In the genomic region with DNA sequence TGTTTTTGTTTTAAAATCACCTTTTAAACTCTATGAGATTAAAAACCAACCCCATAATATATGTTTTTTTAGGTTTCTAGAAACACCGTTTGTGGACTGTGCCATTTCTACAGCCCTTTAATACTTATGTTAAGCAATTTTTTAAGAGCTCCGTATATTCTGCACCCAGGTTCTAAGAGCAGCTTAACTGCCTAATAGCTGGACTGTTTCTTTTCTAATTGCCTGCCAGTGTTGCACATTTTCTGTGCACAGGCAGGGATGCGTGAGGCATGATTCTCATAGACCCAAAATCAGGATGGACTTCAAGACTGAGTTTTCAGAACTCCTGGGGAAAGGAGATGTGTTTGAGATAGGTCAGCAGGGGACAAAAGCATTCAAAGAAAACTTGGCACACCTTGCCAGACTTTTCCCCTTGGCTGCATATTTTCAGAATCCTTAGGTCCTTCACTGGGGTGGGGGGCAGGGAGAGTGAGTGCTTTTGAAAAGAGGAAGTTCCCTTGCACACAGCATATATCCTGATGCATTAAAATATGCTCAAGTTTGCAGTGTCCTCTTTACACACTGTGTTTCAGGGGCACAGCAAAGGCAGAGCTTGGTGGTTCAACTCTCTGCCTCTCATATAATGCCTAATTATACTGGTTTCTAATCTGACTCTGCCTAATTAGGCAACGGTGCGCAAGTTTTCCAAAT, we compare ENCODE assay signal across 11 cellular contexts. TPM values are rescaled to one million over a fixed set of nuclear protein-coding genes. Genes with fewer than 3 reads are reported as not detected.
DNase-seq lines count a peak whose midpoint lies in the region; ATAC-seq and TF ChIP-seq lines count a peak whose summit lies in the region.
"Had no signal": no experiment of that assay in that cellular context is flagged by ENCODE, and none has a peak within 500 bp of the region (broad histone marks: within the 10 kb centered on the region; RNA-seq: fewer than 3 reads in every experiment).

No MANE protein-coding gene starts in this region.

- H3K27me3 ChIP-seq in CD8-positive, alpha-beta T cell (ENCODE audit: insufficient read depth, low read length): no peaks in the 10 kb centered on the region
- no peaks in the 10 kb centered on the region for H3K27me3 ChIP-seq in SK-N-SH (ENCODE audit: insufficient read depth)
- H3K27me3 ChIP-seq in naive thymus-derived CD4-positive, alpha-beta T cell (ENCODE audit: control insufficient read depth in 2 of 2, insufficient read depth in 2 of 2, low read length in 2 of 2): peaks cover 0 to 4% of the 10 kb centered on the region in 2 donors
- H3K27me3 ChIP-seq: adrenal gland had no signal

- no peaks in the 10 kb centered on the region for H3K9me3 ChIP-seq in CD8-positive, alpha-beta T cell (ENCODE audit: low read length)
- no peaks in the 10 kb centered on the region for H3K9me3 ChIP-seq in SK-N-SH
- no peaks in the 10 kb centered on the region for H3K9me3 ChIP-seq in naive thymus-derived CD4-positive, alpha-beta T cell (ENCODE audit: control insufficient read depth in 2 of 3, low read length in 3 of 3)
- H3K9me3 ChIP-seq: adrenal gland, gastroesophageal sphincter had no signal

- H3K9me3 Mint-ChIP-seq in CD8-positive, alpha-beta T cell: no peaks in the 10 kb centered on the region
- no peaks in the 10 kb centered on the region for H3K9me3 Mint-ChIP-seq in naive thymus-derived CD4-positive, alpha-beta T cell
- no peaks in the 10 kb centered on the region for H3K9me3 Mint-ChIP-seq in progenitor cell of endocrine pancreas (ENCODE audit: low read depth)

- intact Hi-C loops in CD8-positive, alpha-beta T cell (cut with DNase I, micrococcal nuclease): loop anchor here (2.0 to 10.0 kb wide), 6 partner anchors 228 to 1288 kb away; a partner anchor contains a TSS
- intact Hi-C loops in naive thymus-derived CD4-positive, alpha-beta T cell (cut with micrococcal nuclease): loop anchor here (5.0 to 10.0 kb wide), 3 partner anchors 528 to 1191 kb away; a partner anchor contains a TSS

- no peaks in the 10 kb centered on the region for H3K79me2 ChIP-seq in SK-N-SH (ENCODE audit: insufficient read depth)

- H3K36me3 Mint-ChIP-seq in CD8-positive, alpha-beta T cell: no peaks in the 10 kb centered on the region
- H3K36me3 Mint-ChIP-seq in naive thymus-derived CD4-positive, alpha-beta T cell: no peaks in the 10 kb centered on the region
- no peaks in the 10 kb centered on the region for H3K36me3 Mint-ChIP-seq in progenitor cell of endocrine pancreas (ENCODE audit: insufficient read depth)

- H3F3A ChIP-seq in SK-N-SH (replicated peaks; ENCODE audit: insufficient read depth): peaks cover 41% of the 10 kb centered on the region

- no peak overlapping the region for H3K4me3 ChIP-seq in CD8-positive, alpha-beta T cell (ENCODE audit: low read depth, low read length)
- no peak overlapping the region; a peak in 1 of 4 replicates for H3K4me3 ChIP-seq in SK-N-SH (ENCODE audit: low read depth in 2 of 2, low read length in 1 of 2)
- no peak overlapping the region for H3K4me3 ChIP-seq in naive thymus-derived CD4-positive, alpha-beta T cell (ENCODE audit: low read length)
- H3K4me3 ChIP-seq: adrenal gland, gastroesophageal sphincter had no signal

- no peaks in the 10 kb centered on the region for H3K9me2 ChIP-seq in SK-N-SH

- no peaks in the 10 kb centered on the region for H3K4me1 ChIP-seq in CD8-positive, alpha-beta T cell (ENCODE audit: insufficient read depth, low read length)
- H3K4me1 ChIP-seq in SK-N-SH (ENCODE audit: control insufficient read depth in 1 of 2, insufficient read depth in 2 of 2, low read depth in 1 of 2, low read length in 1 of 2): peaks cover 7 to 23% of the 10 kb centered on the region in 2 experiments
- H3K4me1 ChIP-seq in naive thymus-derived CD4-positive, alpha-beta T cell (ENCODE audit: control insufficient read depth in 2 of 2, insufficient read depth in 2 of 2, low read length in 2 of 2): no peaks in the 10 kb centered on the region

- no peaks in the 10 kb centered on the region for H4K20me1 ChIP-seq in SK-N-SH (ENCODE audit: insufficient read depth)

- DNase-seq in CD8-positive, alpha-beta T cell: no peak
- DNase-seq in KG1 (lab: John Stamatoyannopoulos, UW) (peak; percentile 32), SK-N-SH (no peak), progenitor cell of endocrine pancreas (ENCODE audit: low spot score, unreplicated experiment) (no peak), cerebellar nuclear complex (lab: John Stamatoyannopoulos, UW) (no peak), kidney glomerular epithelial cell (lab: John Stamatoyannopoulos, UW) (no peak)
- peak in 1 of 9 donors; percentile 1 for DNase-seq in naive thymus-derived CD4-positive, alpha-beta T cell
- DNase-seq in activated naive CD4-positive, alpha-beta T cell (lab: John Stamatoyannopoulos, UW): no peak

- no peaks in the 10 kb centered on the region for H3K36me3 ChIP-seq in CD8-positive, alpha-beta T cell (ENCODE audit: insufficient read depth, low read length)
- H3K36me3 ChIP-seq in SK-N-SH (replicated peaks in 1 of 2; ENCODE audit: control insufficient read depth in 1 of 2, insufficient read depth in 2 of 2, low read length in 1 of 2): no peaks in the 10 kb centered on the region
- no peaks in the 10 kb centered on the region for H3K36me3 ChIP-seq in naive thymus-derived CD4-positive, alpha-beta T cell (ENCODE audit: control insufficient read depth in 2 of 3, insufficient read depth in 3 of 3, low read length in 3 of 3)
- H3K36me3 ChIP-seq: adrenal gland, gastroesophageal sphincter had no signal

- peaks cover 7% of the 10 kb centered on the region for H3K27me3 Mint-ChIP-seq in CD8-positive, alpha-beta T cell (ENCODE audit: low read depth)
- H3K27me3 Mint-ChIP-seq in naive thymus-derived CD4-positive, alpha-beta T cell: peaks cover 11 to 29% (median 17%) of the 10 kb centered on the region in 5 donors
- peaks cover 30% of the 10 kb centered on the region for H3K27me3 Mint-ChIP-seq in progenitor cell of endocrine pancreas

- no peak overlapping the region for H3K27ac ChIP-seq in CD8-positive, alpha-beta T cell (ENCODE audit: low read depth, low read length)
- peak overlapping the region; percentile 64 to 83; a peak in 3 of 4 replicates for H3K27ac ChIP-seq in SK-N-SH (ENCODE audit: low read depth in 2 of 2, low read length in 1 of 2)
- no peak overlapping the region for H3K27ac ChIP-seq in naive thymus-derived CD4-positive, alpha-beta T cell (ENCODE audit: low read depth, low read length)
- H3K27ac ChIP-seq: adrenal gland, gastroesophageal sphincter had no signal

- H3K4me2 ChIP-seq in SK-N-SH: peak overlapping the region; percentile 48; the same call in 1 of the 2 replicates

- no peak for TF ChIP-seq RAD21 in SK-N-SH (IDR thresholded peaks at IDR 0.05; ENCODE audit: low read length)

- no peak for TF ChIP-seq EP300 in SK-N-SH (IDR thresholded peaks at IDR 0.05; ENCODE audit: borderline replicate concordance in 1 of 2, low read depth in 1 of 2, low read length in 1 of 2)

- H3K4me3 Mint-ChIP-seq in CD8-positive, alpha-beta T cell: no peak overlapping the region
- no peak overlapping the region for H3K4me3 Mint-ChIP-seq in naive thymus-derived CD4-positive, alpha-beta T cell
- H3K4me3 Mint-ChIP-seq in progenitor cell of endocrine pancreas (ENCODE audit: low read depth): no peak overlapping the region
- H3K4me3 Mint-ChIP-seq: T-helper 17 cell had no signal

- peaks cover 3% of the 10 kb centered on the region for H3K4me1 Mint-ChIP-seq in CD8-positive, alpha-beta T cell (ENCODE audit: low read depth)
- H3K4me1 Mint-ChIP-seq in naive thymus-derived CD4-positive, alpha-beta T cell: peaks cover 0 to 20% (median 0%) of the 10 kb centered on the region in 7 donors
- peaks cover 6% of the 10 kb centered on the region for H3K4me1 Mint-ChIP-seq in progenitor cell of endocrine pancreas (ENCODE audit: low read depth)

- CTCF ChIA-PET in CD8-positive, alpha-beta T cell (lab: Charles Lee): interaction anchor here (0.7 to 6.2 kb wide), 11 partner anchors 9 to 904 kb away, joined by 3 to 76 read pairs (median 4); no protein-coding TSS in a partner anchor
- CTCF ChIA-PET in SK-N-SH (lab: Yijun Ruan, JAX): interaction anchor here (0.6 to 9.5 kb wide), 38 partner anchors 9 to 903 kb away, joined by 3 to 119 read pairs (median 4); no protein-coding TSS in a partner anchor
- CTCF ChIA-PET in naive thymus-derived CD4-positive, alpha-beta T cell (lab: Charles Lee): interaction anchor here (0.5 to 1.7 kb wide), 5 partner anchors 623 to 920 kb away, joined by 4 to 6 read pairs (median 4); no protein-coding TSS in a partner anchor

- H3K9ac ChIP-seq in SK-N-SH: peak overlapping the region; percentile 21; the same call in 1 of the 2 replicates

- no peak for ATAC-seq in CD8-positive, alpha-beta T cell
- peak; percentile 44 for ATAC-seq in naive thymus-derived CD4-positive, alpha-beta T cell

- peak overlapping the region; percentile 81 for H2AFZ ChIP-seq in SK-N-SH (ENCODE audit: low read depth)

- POLR2A ChIA-PET in CD8-positive, alpha-beta T cell (lab: Charles Lee): no interaction called here
- POLR2A ChIA-PET in SK-N-SH (lab: Yijun Ruan, JAX): interaction anchor here (0.6 kb wide), 1 partner anchor 28 kb away, joined by 3 read pairs; no protein-coding TSS in a partner anchor
- POLR2A ChIA-PET in naive thymus-derived CD4-positive, alpha-beta T cell (lab: Charles Lee): no interaction called here

- TF ChIP-seq CTCF in CD8-positive, alpha-beta T cell (IDR thresholded peaks at IDR 0.05): peak; percentile 38
- no peak for TF ChIP-seq CTCF in SK-N-SH (IDR thresholded peaks at IDR 0.05)
- no peak for TF ChIP-seq CTCF in progenitor cell of endocrine pancreas (IDR thresholded peaks at IDR 0.05; ENCODE audit: unreplicated experiment)

- 70% methylated on average over 5 of the region's 5 CpGs for WGBS in SK-N-SH (ENCODE audit: low lambda C conversion rate)

- no peak overlapping the region for H3K27ac Mint-ChIP-seq in CD8-positive, alpha-beta T cell
- no peak overlapping the region for H3K27ac Mint-ChIP-seq in naive thymus-derived CD4-positive, alpha-beta T cell
- no peak overlapping the region for H3K27ac Mint-ChIP-seq in progenitor cell of endocrine pancreas
- H3K27ac Mint-ChIP-seq: T-helper 17 cell had no signal

TF ChIP-seq in SK-N-SH, 30 proteins besides CTCF, POLR2A, EP300 and RAD21 (continues in another document):
- TF ChIP-seq CHD2 (IDR thresholded peaks at IDR 0.05; ENCODE audit: low read length, partially characterized antibody) (no peak), TEAD4 (IDR thresholded peaks at IDR 0.05; ENCODE audit: borderline replicate concordance, insufficient read depth) (no peak), RFX5 (IDR thresholded peaks at IDR 0.05; ENCODE audit: low read length) (no peak), SMC3 (IDR thresholded peaks at IDR 0.05; ENCODE audit: low read depth, low read length) (no peak)

RNA-seq across cellular contexts. Expression of a gene that starts 27.9 kb away (rescaled TPM):
- total RNA-seq in CD8-positive, alpha-beta T cell: 10 to 100 TPM; 11.5 to 12.1 TPM
- 0.13 and 0.15 TPM in 2 replicates for polyA plus RNA-seq in SK-N-SH (2012; rRNA removed)
- 0.12 and 0.14 TPM in 2 replicates for polyA plus RNA-seq in SK-N-SH (2012; cell fraction: cytosol; rRNA removed)
- 0.04 and 0.08 TPM in 2 replicates for polyA plus RNA-seq in SK-N-SH (2012; cell fraction: nucleus; rRNA removed)
- 10 to 100 TPM in 1 of 5 experiments, 1 to 10 TPM in 3, under 1 TPM in 1; 0.17 to 11.2 (median 2.7) TPM for total RNA-seq in naive thymus-derived CD4-positive, alpha-beta T cell
- 1 to 10 TPM; 5.7 to 7.0 TPM for polyA plus RNA-seq in naive thymus-derived CD4-positive, alpha-beta T cell
- total RNA-seq in progenitor cell of endocrine pancreas: 28.1 and 29.4 TPM in 2 replicates

Comparison
In these comparisons a context has a peak if more than half of its experiments do, and no peak if none do; other contexts are left out.
1. H3K27ac ChIP-seq: peak in SK-N-SH (2 of 2); none in CD8-positive, alpha-beta T cell (single experiment) and naive thymus-derived CD4-positive, alpha-beta T cell (single experiment).